8 cellular contexts compared by ENCODE assay signal in the genomic region with DNA sequence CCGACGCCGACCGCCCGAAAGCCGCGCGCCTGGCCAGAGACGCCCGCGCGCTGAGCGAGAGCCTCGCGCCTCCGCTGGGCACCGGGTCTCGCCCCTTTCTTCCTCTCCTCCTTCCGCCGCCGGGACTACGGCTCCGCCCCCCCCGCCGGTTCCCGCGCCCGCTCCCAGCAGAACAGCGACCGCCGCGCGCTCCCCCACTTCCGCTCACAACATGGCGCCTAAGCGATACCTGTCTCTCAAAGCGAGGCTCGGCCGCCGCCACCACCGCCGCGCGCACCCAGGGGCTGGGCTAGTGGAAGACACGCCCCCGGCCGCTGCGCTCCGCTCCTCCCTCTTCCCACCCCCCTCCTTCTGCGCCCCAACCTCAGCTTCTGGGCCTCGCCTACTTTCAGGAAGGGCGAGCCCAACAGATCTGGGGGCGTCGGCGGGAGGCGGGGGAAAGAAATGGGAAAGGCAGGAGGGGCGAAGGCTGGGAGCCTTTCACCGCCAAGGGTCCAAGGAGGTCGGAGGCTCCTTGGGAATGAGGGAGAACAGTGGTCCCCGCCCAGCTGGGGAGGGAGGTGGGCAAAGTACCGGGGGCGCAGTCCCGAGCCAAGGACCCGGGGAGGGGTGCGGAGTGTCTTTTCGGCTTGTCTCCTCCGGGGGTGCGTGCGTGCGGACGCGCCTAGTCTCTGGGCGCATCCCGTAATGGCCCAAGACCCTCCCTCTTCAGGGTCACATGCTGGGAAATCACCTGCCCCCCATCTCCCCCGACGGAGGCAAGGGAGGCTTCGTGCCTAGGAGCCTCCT. TPM values are rescaled to one million over a fixed set of nuclear protein-coding genes. Genes with fewer than 3 reads are reported as not detected.
DNase-seq lines count a peak whose midpoint lies in the region; ATAC-seq and TF ChIP-seq lines count a peak whose summit lies in the region.

TSS of gene RPS6KA3 (minus strand) at position 100 of the 789 bp plus-strand sequence. CDS start 277 bp downstream, outside the sequence.

- ATAC-seq in CD8-positive, alpha-beta T cell, result peak; percentile 83
- peak; percentile 89 for ATAC-seq in GM19455 (IDR thresholded peaks at IDR 0.05; ENCODE audit: unreplicated experiment)

- no peaks in the 10 kb centered on the region for H3K27me3 Mint-ChIP-seq in CD8-positive, alpha-beta T cell (ENCODE audit: low read depth)

- H3K9me3 Mint-ChIP-seq in CD8-positive, alpha-beta T cell, result no peaks in the 10 kb centered on the region

- H3K9me3 ChIP-seq in CD8-positive, alpha-beta T cell (ENCODE audit: low read length), result no peaks in the 10 kb centered on the region

- H3K27ac Mint-ChIP-seq in CD8-positive, alpha-beta T cell, result peak within 1 kb of the TSS; percentile 97

- DNase-seq in CD8-positive, alpha-beta T cell, result peak; percentile 79 to 94 (median 88)
- DNase-seq in HK-2 (ENCODE audit: unreplicated experiment), result peak; percentile 87
- DNase-seq in NK-92 (lab: John Stamatoyannopoulos, UW; ENCODE audit: unreplicated experiment), result peak; percentile 8
- peak; percentile 93 for DNase-seq in activated CD8-positive, alpha-beta memory T cell treated with anti-CD3 and anti-CD28 coated beads for 24 hours
- peak; percentile 86 for DNase-seq in effector CD8-positive, alpha-beta T cell (lab: John Stamatoyannopoulos, UW)
- DNase-seq in medulla oblongata (ENCODE audit: extremely low spot score), result peak; percentile 79
- DNase-seq in stimulated activated CD4-positive, alpha-beta T cell treated with anti-CD3 and anti-CD28 coated beads, TNF-alpha, amount 100 ng/mL, for 48 hours (ENCODE audit: low read depth in 3 of 3), result peak; percentile 75 to 83 (median 76)

- H3K36me3 ChIP-seq in CD8-positive, alpha-beta T cell (ENCODE audit: insufficient read depth, low read length), result no peaks in the 10 kb centered on the region

- CTCF ChIA-PET in CD8-positive, alpha-beta T cell (lab: Charles Lee), result interaction anchor here (1.1 kb wide), 1 partner anchor 17 kb away, joined by 3 read pairs; no protein-coding TSS in a partner anchor

- TF ChIP-seq CTCF in CD8-positive, alpha-beta T cell (IDR thresholded peaks at IDR 0.05), result no peak

- POLR2A ChIA-PET in CD8-positive, alpha-beta T cell (lab: Charles Lee), result interaction anchor here (0.8 to 1.6 kb wide), 6 partner anchors 14 to 171 kb away, joined by 3 to 5 read pairs (median 4); no protein-coding TSS in a partner anchor

- peaks cover 8% of the 10 kb centered on the region for H3K36me3 Mint-ChIP-seq in CD8-positive, alpha-beta T cell

- no peaks in the 10 kb centered on the region for H3K27me3 ChIP-seq in CD8-positive, alpha-beta T cell (ENCODE audit: insufficient read depth, low read length)

- peaks cover 14% of the 10 kb centered on the region for H3K4me1 ChIP-seq in CD8-positive, alpha-beta T cell (ENCODE audit: insufficient read depth, low read length)

- peak within 1 kb of the TSS; percentile 80 for H3K27ac ChIP-seq in CD8-positive, alpha-beta T cell (ENCODE audit: low read depth, low read length)

- intact Hi-C loops in CD8-positive, alpha-beta T cell (cut with DNase I, micrococcal nuclease), result loop anchor here in 1 of 2 experiments (2.0 to 5.0 kb wide), 3 partner anchors 14 to 1570 kb away; partner anchors contain the start of genes EIF1AX and MBTPS2

- H3K4me3 Mint-ChIP-seq in CD8-positive, alpha-beta T cell, result peak within 1 kb of the TSS; percentile 96

- H3K4me3 ChIP-seq in CD8-positive, alpha-beta T cell (ENCODE audit: low read depth, low read length), result peak within 1 kb of the TSS; percentile 85

- peaks cover 20% of the 10 kb centered on the region for H3K4me1 Mint-ChIP-seq in CD8-positive, alpha-beta T cell (ENCODE audit: low read depth)

RNA-seq across cellular contexts. Expression of gene RPS6KA3, which starts in this region (rescaled TPM):
- 10 to 100 TPM; 36.9 to 37.3 TPM for total RNA-seq in CD8-positive, alpha-beta T cell

Comparison
In these comparisons a context has a peak if more than half of its experiments do, and no peak if none do; other contexts are left out.
1. Peak in every context shown above with its lines: DNase-seq, ATAC-seq, H3K4me3 ChIP-seq and H3K27ac ChIP-seq.
2. DNase-seq: peak in every context shown above with its lines; median percentile 93 in activated CD8-positive, alpha-beta memory T cell treated with anti-CD3 and anti-CD28 coated beads for 24 hours; 88 in CD8-positive, alpha-beta T cell; 87 in HK-2; 86 in effector CD8-positive, alpha-beta T cell; 79 in medulla oblongata; 76 in stimulated activated CD4-positive, alpha-beta T cell treated with anti-CD3 and anti-CD28 coated beads, TNF-alpha, amount 100 ng/mL, for 48 hours; 8 in NK-92.